In the genomic region with DNA sequence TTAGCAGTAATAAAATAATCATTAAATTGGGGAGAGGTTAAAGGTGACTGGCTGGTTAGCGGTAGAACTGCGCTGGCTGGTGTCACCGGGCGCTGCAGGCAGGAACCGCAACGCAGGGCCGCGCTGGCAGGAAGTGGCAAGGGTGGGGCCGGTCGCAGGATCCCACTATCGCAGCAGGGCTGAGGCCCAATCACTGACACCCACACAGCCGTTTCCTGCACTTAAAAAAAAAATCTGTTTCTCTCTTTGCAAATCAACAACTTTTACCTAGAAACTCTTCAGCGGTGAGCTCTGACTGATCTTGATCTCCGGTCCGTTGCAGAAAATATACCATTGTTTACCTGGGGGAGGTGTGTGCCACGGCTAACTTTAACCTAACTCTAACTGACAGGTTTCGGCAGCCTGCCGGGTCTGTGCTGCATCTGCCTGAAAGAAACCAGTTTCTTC, we compare ENCODE assay signal across 1 cellular context.
TF ChIP-seq lines count a peak whose summit lies in the region.

No MANE protein-coding gene starts in this region.

TF ChIP-seq in K562, 482 proteins besides CTCF, POLR2A, EP300 and RAD21 (continued from another document and continues in another):
- TF ChIP-seq, protein P1, sequence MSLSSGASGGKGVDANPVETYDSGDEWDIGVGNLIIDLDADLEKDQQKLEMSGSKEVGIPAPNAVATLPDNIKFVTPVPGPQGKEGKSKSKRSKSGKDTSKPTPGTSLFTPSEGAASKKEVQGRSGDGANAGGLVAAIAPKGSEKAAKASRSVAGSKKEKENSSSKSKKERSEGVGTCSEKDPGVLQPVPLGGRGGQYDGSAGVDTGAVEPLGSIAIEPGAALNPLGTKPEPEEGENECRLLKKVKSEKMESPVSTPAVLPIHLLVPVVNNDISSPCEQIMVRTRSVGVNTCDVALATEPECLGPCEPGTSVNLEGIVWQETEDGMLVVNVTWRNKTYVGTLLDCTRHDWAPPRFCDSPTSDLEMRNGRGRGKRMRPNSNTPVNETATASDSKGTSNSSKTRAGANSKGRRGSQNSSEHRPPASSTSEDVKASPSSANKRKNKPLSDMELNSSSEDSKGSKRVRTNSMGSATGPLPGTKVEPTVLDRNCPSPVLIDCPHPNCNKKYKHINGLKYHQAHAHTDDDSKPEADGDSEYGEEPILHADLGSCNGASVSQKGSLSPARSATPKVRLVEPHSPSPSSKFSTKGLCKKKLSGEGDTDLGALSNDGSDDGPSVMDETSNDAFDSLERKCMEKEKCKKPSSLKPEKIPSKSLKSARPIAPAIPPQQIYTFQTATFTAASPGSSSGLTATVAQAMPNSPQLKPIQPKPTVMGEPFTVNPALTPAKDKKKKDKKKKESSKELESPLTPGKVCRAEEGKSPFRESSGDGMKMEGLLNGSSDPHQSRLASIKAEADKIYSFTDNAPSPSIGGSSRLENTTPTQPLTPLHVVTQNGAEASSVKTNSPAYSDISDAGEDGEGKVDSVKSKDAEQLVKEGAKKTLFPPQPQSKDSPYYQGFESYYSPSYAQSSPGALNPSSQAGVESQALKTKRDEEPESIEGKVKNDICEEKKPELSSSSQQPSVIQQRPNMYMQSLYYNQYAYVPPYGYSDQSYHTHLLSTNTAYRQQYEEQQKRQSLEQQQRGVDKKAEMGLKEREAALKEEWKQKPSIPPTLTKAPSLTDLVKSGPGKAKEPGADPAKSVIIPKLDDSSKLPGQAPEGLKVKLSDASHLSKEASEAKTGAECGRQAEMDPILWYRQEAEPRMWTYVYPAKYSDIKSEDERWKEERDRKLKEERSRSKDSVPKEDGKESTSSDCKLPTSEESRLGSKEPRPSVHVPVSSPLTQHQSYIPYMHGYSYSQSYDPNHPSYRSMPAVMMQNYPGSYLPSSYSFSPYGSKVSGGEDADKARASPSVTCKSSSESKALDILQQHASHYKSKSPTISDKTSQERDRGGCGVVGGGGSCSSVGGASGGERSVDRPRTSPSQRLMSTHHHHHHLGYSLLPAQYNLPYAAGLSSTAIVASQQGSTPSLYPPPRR (CRISPR knock-in tag; IDR thresholded peaks at IDR 0.05; ENCODE audit: borderline replicate concordance): no peak
- peak; percentile 84; the same call in 1 of the 2 replicates for TF ChIP-seq HNRNPL (IDR thresholded peaks at IDR 0.05; ENCODE audit: low read depth, low read length)
- no peak for TF ChIP-seq EP400 (IDR thresholded peaks at IDR 0.05)
- no peak for TF ChIP-seq TFAM (CRISPR knock-in tag; conservative IDR thresholded peaks at IDR 0.05)
- TF ChIP-seq NFYB (IDR thresholded peaks at IDR 0.05; ENCODE audit: extremely low read depth, insufficient read length): no peak
- no peak for TF ChIP-seq GATAD2B (IDR thresholded peaks at IDR 0.05; ENCODE audit: borderline replicate concordance)
- peak in 1 of 3 experiments; percentile 8 for TF ChIP-seq YY1 (IDR thresholded peaks at IDR 0.05; ENCODE audit: borderline replicate concordance in 1 of 3, control insufficient read depth in 1 of 3, extremely low read depth in 1 of 3, insufficient read depth in 3 of 3, insufficient read length in 1 of 3, insufficient replicate concordance in 2 of 3, low read depth in 1 of 3, low read length in 2 of 3)
- TF ChIP-seq LARP7 (IDR thresholded peaks at IDR 0.05): no peak
- no peak for TF ChIP-seq ZNF764 (CRISPR knock-in tag; IDR thresholded peaks at IDR 0.05; ENCODE audit: low read depth)
- no peak for TF ChIP-seq PHB2 (IDR thresholded peaks at IDR 0.05; ENCODE audit: low read depth)
- TF ChIP-seq RUNX1 (IDR thresholded peaks at IDR 0.05; ENCODE audit: low read depth): no peak
- TF ChIP-seq FUS (optimal IDR thresholded peaks at IDR 0.05; ENCODE audit: low read depth, low read length): no peak
- TF ChIP-seq STAT5B (CRISPR knock-in tag; IDR thresholded peaks at IDR 0.05): no peak
- TF ChIP-seq CC2D1A (IDR thresholded peaks at IDR 0.05): 0 out of 2 replicates have a peak, but pooled peaks have one; percentile 22
- TF ChIP-seq PCBP1 (IDR thresholded peaks at IDR 0.05; ENCODE audit: low read depth, low read length, poor library complexity, severe bottlenecking): no peak
- no peak for TF ChIP-seq ZNF316 (IDR thresholded peaks at IDR 0.05)
- TF ChIP-seq XRCC4 (IDR thresholded peaks at IDR 0.05; ENCODE audit: extremely low read depth, insufficient read depth, insufficient read length): no peak
- TF ChIP-seq, protein P2, sequence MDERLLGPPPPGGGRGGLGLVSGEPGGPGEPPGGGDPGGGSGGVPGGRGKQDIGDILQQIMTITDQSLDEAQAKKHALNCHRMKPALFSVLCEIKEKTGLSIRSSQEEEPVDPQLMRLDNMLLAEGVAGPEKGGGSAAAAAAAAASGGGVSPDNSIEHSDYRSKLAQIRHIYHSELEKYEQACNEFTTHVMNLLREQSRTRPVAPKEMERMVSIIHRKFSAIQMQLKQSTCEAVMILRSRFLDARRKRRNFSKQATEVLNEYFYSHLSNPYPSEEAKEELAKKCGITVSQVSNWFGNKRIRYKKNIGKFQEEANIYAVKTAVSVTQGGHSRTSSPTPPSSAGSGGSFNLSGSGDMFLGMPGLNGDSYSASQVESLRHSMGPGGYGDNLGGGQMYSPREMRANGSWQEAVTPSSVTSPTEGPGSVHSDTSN (CRISPR knock-in tag; IDR thresholded peaks at IDR 0.05; ENCODE audit: low read depth): no peak
- TF ChIP-seq, protein P2 (tag; conservative IDR thresholded peaks at IDR 0.05; ENCODE audit: low read depth): no peak
- TF ChIP-seq MAFF (IDR thresholded peaks at IDR 0.05; ENCODE audit: low read length): no peak
- TF ChIP-seq ZFP36 (IDR thresholded peaks at IDR 0.05; ENCODE audit: low read depth, low read length, partially characterized antibody): no peak
- TF ChIP-seq, protein P3, sequence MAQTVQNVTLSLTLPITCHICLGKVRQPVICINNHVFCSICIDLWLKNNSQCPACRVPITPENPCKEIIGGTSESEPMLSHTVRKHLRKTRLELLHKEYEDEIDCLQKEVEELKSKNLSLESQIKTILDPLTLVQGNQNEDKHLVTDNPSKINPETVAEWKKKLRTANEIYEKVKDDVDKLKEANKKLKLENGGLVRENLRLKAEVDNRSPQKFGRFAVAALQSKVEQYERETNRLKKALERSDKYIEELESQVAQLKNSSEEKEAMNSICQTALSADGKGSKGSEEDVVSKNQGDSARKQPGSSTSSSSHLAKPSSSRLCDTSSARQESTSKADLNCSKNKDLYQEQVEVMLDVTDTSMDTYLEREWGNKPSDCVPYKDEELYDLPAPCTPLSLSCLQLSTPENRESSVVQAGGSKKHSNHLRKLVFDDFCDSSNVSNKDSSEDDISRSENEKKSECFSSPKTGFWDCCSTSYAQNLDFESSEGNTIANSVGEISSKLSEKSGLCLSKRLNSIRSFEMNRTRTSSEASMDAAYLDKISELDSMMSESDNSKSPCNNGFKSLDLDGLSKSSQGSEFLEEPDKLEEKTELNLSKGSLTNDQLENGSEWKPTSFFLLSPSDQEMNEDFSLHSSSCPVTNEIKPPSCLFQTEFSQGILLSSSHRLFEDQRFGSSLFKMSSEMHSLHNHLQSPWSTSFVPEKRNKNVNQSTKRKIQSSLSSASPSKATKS (CRISPR knock-in tag; IDR thresholded peaks at IDR 0.05): no peak
- no peak for TF ChIP-seq MEIS2 (IDR thresholded peaks at IDR 0.05; ENCODE audit: partially characterized antibody)
- no peak for TF ChIP-seq ETV6 (IDR thresholded peaks at IDR 0.05; ENCODE audit: borderline replicate concordance in 1 of 2, low read depth in 2 of 2, low read length in 1 of 2)
- no peak for TF ChIP-seq ETV6 (CRISPR knock-in tag; IDR thresholded peaks at IDR 0.05; ENCODE audit: borderline replicate concordance)
- TF ChIP-seq RHOXF2B (CRISPR knock-in tag; conservative IDR thresholded peaks at IDR 0.05): no peak
- TF ChIP-seq HNRNPK (IDR thresholded peaks at IDR 0.05; ENCODE audit: low read depth, low read length, poor library complexity, severe bottlenecking): no peak
- no peak for TF ChIP-seq NCOA6 (IDR thresholded peaks at IDR 0.05)
- no peak for TF ChIP-seq ZNF23 (CRISPR knock-in tag; IDR thresholded peaks at IDR 0.05)
- peak; percentile 57 for TF ChIP-seq ARID1B (IDR thresholded peaks at IDR 0.05)
- TF ChIP-seq NR3C1 (CRISPR knock-in tag; IDR thresholded peaks at IDR 0.05): no peak
- TF ChIP-seq, protein P4, sequence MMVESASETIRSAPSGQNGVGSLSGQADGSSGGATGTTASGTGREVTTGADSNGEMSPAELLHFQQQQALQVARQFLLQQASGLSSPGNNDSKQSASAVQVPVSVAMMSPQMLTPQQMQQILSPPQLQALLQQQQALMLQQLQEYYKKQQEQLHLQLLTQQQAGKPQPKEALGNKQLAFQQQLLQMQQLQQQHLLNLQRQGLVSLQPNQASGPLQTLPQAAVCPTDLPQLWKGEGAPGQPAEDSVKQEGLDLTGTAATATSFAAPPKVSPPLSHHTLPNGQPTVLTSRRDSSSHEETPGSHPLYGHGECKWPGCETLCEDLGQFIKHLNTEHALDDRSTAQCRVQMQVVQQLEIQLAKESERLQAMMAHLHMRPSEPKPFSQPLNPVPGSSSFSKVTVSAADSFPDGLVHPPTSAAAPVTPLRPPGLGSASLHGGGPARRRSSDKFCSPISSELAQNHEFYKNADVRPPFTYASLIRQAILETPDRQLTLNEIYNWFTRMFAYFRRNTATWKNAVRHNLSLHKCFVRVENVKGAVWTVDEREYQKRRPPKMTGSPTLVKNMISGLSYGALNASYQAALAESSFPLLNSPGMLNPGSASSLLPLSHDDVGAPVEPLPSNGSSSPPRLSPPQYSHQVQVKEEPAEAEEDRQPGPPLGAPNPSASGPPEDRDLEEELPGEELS (CRISPR knock-in tag; IDR thresholded peaks at IDR 0.05; ENCODE audit: borderline replicate concordance): no peak
- no peak for TF ChIP-seq PTBP1 (IDR thresholded peaks at IDR 0.05; ENCODE audit: low read depth, low read length)
- no peak for TF ChIP-seq EZH2 (IDR thresholded peaks at IDR 0.05; ENCODE audit: borderline replicate concordance, low read depth, low read length)
- TF ChIP-seq TEAD1 (CRISPR knock-in tag; IDR thresholded peaks at IDR 0.05): no peak
- no peak for TF ChIP-seq TARDBP (IDR thresholded peaks at IDR 0.05)
- TF ChIP-seq STAT5A (IDR thresholded peaks at IDR 0.05; ENCODE audit: borderline replicate concordance, low read length): peak; percentile 33; the same call in 1 of the 2 replicates
- no peak for TF ChIP-seq ELF1 (tag; IDR thresholded peaks at IDR 0.05)
- no peak for TF ChIP-seq NCOA2 (IDR thresholded peaks at IDR 0.05; ENCODE audit: partially characterized antibody in 2 of 2)
- TF ChIP-seq, protein P5, sequence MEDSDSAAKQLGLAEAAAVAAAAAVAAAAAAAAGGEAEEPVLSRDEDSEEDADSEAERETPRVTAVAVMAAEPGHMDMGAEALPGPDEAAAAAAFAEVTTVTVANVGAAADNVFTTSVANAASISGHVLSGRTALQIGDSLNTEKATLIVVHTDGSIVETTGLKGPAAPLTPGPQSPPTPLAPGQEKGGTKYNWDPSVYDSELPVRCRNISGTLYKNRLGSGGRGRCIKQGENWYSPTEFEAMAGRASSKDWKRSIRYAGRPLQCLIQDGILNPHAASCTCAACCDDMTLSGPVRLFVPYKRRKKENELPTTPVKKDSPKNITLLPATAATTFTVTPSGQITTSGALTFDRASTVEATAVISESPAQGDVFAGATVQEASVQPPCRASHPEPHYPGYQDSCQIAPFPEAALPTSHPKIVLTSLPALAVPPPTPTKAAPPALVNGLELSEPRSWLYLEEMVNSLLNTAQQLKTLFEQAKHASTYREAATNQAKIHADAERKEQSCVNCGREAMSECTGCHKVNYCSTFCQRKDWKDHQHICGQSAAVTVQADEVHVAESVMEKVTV (CRISPR knock-in tag; IDR thresholded peaks at IDR 0.05): no peak
- no peak for TF ChIP-seq HNRNPUL1 (IDR thresholded peaks at IDR 0.05; ENCODE audit: low read length)
- no peak for TF ChIP-seq ZNF324 (CRISPR knock-in tag; IDR thresholded peaks at IDR 0.05)
- TF ChIP-seq, protein P6, sequence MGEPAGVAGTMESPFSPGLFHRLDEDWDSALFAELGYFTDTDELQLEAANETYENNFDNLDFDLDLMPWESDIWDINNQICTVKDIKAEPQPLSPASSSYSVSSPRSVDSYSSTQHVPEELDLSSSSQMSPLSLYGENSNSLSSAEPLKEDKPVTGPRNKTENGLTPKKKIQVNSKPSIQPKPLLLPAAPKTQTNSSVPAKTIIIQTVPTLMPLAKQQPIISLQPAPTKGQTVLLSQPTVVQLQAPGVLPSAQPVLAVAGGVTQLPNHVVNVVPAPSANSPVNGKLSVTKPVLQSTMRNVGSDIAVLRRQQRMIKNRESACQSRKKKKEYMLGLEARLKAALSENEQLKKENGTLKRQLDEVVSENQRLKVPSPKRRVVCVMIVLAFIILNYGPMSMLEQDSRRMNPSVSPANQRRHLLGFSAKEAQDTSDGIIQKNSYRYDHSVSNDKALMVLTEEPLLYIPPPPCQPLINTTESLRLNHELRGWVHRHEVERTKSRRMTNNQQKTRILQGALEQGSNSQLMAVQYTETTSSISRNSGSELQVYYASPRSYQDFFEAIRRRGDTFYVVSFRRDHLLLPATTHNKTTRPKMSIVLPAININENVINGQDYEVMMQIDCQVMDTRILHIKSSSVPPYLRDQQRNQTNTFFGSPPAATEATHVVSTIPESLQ (CRISPR knock-in tag; IDR thresholded peaks at IDR 0.05): no peak
- TF ChIP-seq, protein P7, sequence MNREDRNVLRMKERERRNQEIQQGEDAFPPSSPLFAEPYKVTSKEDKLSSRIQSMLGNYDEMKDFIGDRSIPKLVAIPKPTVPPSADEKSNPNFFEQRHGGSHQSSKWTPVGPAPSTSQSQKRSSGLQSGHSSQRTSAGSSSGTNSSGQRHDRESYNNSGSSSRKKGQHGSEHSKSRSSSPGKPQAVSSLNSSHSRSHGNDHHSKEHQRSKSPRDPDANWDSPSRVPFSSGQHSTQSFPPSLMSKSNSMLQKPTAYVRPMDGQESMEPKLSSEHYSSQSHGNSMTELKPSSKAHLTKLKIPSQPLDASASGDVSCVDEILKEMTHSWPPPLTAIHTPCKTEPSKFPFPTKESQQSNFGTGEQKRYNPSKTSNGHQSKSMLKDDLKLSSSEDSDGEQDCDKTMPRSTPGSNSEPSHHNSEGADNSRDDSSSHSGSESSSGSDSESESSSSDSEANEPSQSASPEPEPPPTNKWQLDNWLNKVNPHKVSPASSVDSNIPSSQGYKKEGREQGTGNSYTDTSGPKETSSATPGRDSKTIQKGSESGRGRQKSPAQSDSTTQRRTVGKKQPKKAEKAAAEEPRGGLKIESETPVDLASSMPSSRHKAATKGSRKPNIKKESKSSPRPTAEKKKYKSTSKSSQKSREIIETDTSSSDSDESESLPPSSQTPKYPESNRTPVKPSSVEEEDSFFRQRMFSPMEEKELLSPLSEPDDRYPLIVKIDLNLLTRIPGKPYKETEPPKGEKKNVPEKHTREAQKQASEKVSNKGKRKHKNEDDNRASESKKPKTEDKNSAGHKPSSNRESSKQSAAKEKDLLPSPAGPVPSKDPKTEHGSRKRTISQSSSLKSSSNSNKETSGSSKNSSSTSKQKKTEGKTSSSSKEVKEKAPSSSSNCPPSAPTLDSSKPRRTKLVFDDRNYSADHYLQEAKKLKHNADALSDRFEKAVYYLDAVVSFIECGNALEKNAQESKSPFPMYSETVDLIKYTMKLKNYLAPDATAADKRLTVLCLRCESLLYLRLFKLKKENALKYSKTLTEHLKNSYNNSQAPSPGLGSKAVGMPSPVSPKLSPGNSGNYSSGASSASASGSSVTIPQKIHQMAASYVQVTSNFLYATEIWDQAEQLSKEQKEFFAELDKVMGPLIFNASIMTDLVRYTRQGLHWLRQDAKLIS (CRISPR knock-in tag; IDR thresholded peaks at IDR 0.05): no peak
